In genomic region chr22:46777609-46777970, GRCh38 we compare ENCODE assay signal across 8 cellular contexts. TPM values are rescaled to one million over a fixed set of nuclear protein-coding genes. Genes with fewer than 3 reads are reported as not detected.
A peak's percentile ranks its signal among the peaks of the same experiment; 100 is the strongest.
DNase-seq lines count a peak whose midpoint lies in the region; ATAC-seq and FAIRE-seq lines count a peak whose summit lies in the region.

No MANE protein-coding gene starts in this region.

- H3K4me3 ChIP-seq in trophoblast cell (ENCODE audit: low read depth, low read length): no peak overlapping the region

- no peak overlapping the region for H3K18ac ChIP-seq in trophoblast cell (ENCODE audit: low read length)

- H3K79me2 ChIP-seq in trophoblast cell (ENCODE audit: control insufficient read depth, insufficient read depth, low read length, poor library complexity): peaks cover 11% of the 10 kb centered on the region

- no peak overlapping the region for H3K27ac ChIP-seq in trophoblast cell (ENCODE audit: low read depth, low read length)

- H4K91ac ChIP-seq in trophoblast cell (ENCODE audit: low read depth, low read length): no peak overlapping the region

- no peak overlapping the region for H2BK12ac ChIP-seq in trophoblast cell (ENCODE audit: low read length)

- H3K14ac ChIP-seq in trophoblast cell (ENCODE audit: low read length): no peak overlapping the region

- no peak overlapping the region for H2AK5ac ChIP-seq in trophoblast cell (ENCODE audit: low read length)

- H3K23ac ChIP-seq in trophoblast cell (ENCODE audit: low read length): no peak overlapping the region

- H3K4me1 ChIP-seq in trophoblast cell (ENCODE audit: control insufficient read depth in 1 of 2, insufficient read depth in 2 of 2, low read length in 2 of 2): peaks cover 15 to 18% of the 10 kb centered on the region in 2 experiments

- no peak overlapping the region for H3K4me2 ChIP-seq in trophoblast cell (ENCODE audit: low read length)

- no peak overlapping the region for H4K8ac ChIP-seq in trophoblast cell (ENCODE audit: low read depth, low read length)

- H3K4ac ChIP-seq in trophoblast cell (ENCODE audit: low read depth, low read length): no peak overlapping the region

- no peak overlapping the region for H2BK120ac ChIP-seq in trophoblast cell (ENCODE audit: insufficient read depth, low read length, poor library complexity)

- peaks cover 6% of the 10 kb centered on the region for H3K79me1 ChIP-seq in trophoblast cell (ENCODE audit: low read length)

- DNase-seq in activated T-cell treated with anti-CD3 and anti-CD28 coated beads for 1 hour (ENCODE audit: low read depth) (peak; percentile 34), activated T-cell treated with anti-CD3 and anti-CD28 coated beads for 4 hours (no peak), left kidney (ENCODE audit: low read depth, low spot score) (peak; percentile 43), urothelium cell line (ENCODE audit: low spot score) (no peak), trophoblast cell (no peak), T1000 (lab: John Stamatoyannopoulos, UW) (no peak)
- DNase-seq in activated CD8-positive, alpha-beta memory T cell treated with anti-CD3 and anti-CD28 coated beads, Interleukin-2, amount 50 U/mL, for 4 hours: peak; percentile 45

- no peak overlapping the region for H2BK5ac ChIP-seq in trophoblast cell (ENCODE audit: low read depth, low read length, poor library complexity)

- no peak overlapping the region for H4K12ac ChIP-seq in trophoblast cell (ENCODE audit: low read depth, low read length)

- no peaks in the 10 kb centered on the region for H3K9me3 ChIP-seq in trophoblast cell (ENCODE audit: insufficient read depth, low read depth, low read length)

- no peaks in the 10 kb centered on the region for H3K27me3 ChIP-seq in trophoblast cell (ENCODE audit: insufficient read depth, low read length)

- no CpG with 5 or more reads among the region's 11 CpGs for WGBS in trophoblast cell (ENCODE audit: extremely low coverage, insufficient coverage, insufficient read length)

- no peak overlapping the region for H2AFZ ChIP-seq in trophoblast cell (ENCODE audit: insufficient read depth, low read length, poor library complexity)

- H3K36me3 ChIP-seq in trophoblast cell (ENCODE audit: control insufficient read depth in 1 of 2, insufficient read depth in 2 of 2, low read length in 2 of 2): peaks cover 1 to 2% of the 10 kb centered on the region in 2 experiments

- peak; percentile 78 for FAIRE-seq in urothelium cell line (lab: Jason Lieb, UNC)

- no peak for ATAC-seq in GM21717 (IDR thresholded peaks at IDR 0.05; ENCODE audit: unreplicated experiment)

- H3K9ac ChIP-seq in trophoblast cell (ENCODE audit: low read length): no peak overlapping the region

RNA-seq across cellular contexts. Expression of gene TBC1D22A, which starts 15.1 kb away (rescaled TPM):
- polyA plus RNA-seq in trophoblast cell (2013): 14.7 and 15.8 TPM in 2 replicates

RNA-seq across cellular contexts. Expression of gene CERK, which starts 39.5 kb away (rescaled TPM):
- 19.8 and 21.2 TPM in 2 replicates for polyA plus RNA-seq in trophoblast cell (2013)

Comparison
In these comparisons a context has a peak if more than half of its experiments do, and no peak if none do; other contexts are left out.
1. DNase-seq: peak in activated T-cell treated with anti-CD3 and anti-CD28 coated beads for 1 hour (single experiment), activated CD8-positive, alpha-beta memory T cell treated with anti-CD3 and anti-CD28 coated beads, Interleukin-2, amount 50 U/mL, for 4 hours (single experiment) and left kidney (single experiment); none in activated T-cell treated with anti-CD3 and anti-CD28 coated beads for 4 hours (single experiment), urothelium cell line (single experiment), trophoblast cell (0 of 2) and T1000 (single experiment).